Comparison of ENCODE assay signal across 1 cellular context in the genomic region with DNA sequence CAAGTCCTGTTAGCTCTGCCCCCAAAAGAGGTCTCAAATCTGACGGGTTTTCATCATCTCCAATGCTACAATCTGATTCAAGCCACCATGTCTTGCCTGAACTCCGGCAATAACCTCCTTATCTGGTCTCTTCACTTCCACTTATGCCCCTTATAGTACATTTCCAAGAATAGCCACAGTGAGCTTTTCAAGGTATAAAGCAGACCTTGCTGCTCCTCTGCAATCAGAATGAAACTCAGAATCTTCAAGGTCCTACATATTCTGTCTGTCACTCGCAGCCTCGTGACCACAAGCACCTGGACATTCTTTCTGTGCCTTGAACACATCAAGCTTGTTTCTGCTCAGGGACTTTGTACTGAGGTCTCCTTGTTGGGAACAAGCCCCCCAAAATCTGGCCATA.
TF ChIP-seq lines count a peak whose summit lies in the region.

No MANE protein-coding gene starts in this region.

TF ChIP-seq in K562, 482 proteins besides CTCF, POLR2A, EP300 and RAD21 (continued from another document and continues in another):
- TF ChIP-seq, protein P1, sequence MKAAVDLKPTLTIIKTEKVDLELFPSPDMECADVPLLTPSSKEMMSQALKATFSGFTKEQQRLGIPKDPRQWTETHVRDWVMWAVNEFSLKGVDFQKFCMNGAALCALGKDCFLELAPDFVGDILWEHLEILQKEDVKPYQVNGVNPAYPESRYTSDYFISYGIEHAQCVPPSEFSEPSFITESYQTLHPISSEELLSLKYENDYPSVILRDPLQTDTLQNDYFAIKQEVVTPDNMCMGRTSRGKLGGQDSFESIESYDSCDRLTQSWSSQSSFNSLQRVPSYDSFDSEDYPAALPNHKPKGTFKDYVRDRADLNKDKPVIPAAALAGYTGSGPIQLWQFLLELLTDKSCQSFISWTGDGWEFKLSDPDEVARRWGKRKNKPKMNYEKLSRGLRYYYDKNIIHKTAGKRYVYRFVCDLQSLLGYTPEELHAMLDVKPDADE (conservative IDR thresholded peaks at IDR 0.05; ENCODE audit: control insufficient read depth, low read depth, low read length), result no peak
- TF ChIP-seq NFATC3 (IDR thresholded peaks at IDR 0.05) (no peak), SREBF1 (IDR thresholded peaks at IDR 0.05; ENCODE audit: borderline replicate concordance, low read depth, low read length) (no peak), NFE2 (IDR thresholded peaks at IDR 0.05; ENCODE audit: low read depth) (no peak), ATF7 (IDR thresholded peaks at IDR 0.05) (no peak), HDAC2 (IDR thresholded peaks at IDR 0.05) (peak; percentile 84), JUND (IDR thresholded peaks at IDR 0.05; ENCODE audit: borderline replicate concordance, low read depth, low read length) (no peak), JUND (tag; IDR thresholded peaks at IDR 0.05; ENCODE audit: borderline replicate concordance, low read depth, low read length) (no peak), MYNN (IDR thresholded peaks at IDR 0.05) (no peak), MYNN (CRISPR knock-in tag; IDR thresholded peaks at IDR 0.05) (no peak), YBX1 (IDR thresholded peaks at IDR 0.05) (no peak), PTBP1 (IDR thresholded peaks at IDR 0.05; ENCODE audit: low read depth, low read length) (no peak), HDAC1 (IDR thresholded peaks at IDR 0.05) (peak in 1 of 2 experiments; percentile 73; a peak in 2 of 4 replicates), DACH1 (IDR thresholded peaks at IDR 0.05; ENCODE audit: partially characterized antibody) (no peak), GABPB2 (CRISPR knock-in tag; conservative IDR thresholded peaks at IDR 0.05) (no peak), ZNF77 (CRISPR knock-in tag; IDR thresholded peaks at IDR 0.05) (no peak), MEIS2 (IDR thresholded peaks at IDR 0.05; ENCODE audit: partially characterized antibody) (peak; percentile 12), KDM1A (IDR thresholded peaks at IDR 0.05) (peak; percentile 90), SIN3A (IDR thresholded peaks at IDR 0.05; ENCODE audit: borderline replicate concordance in 2 of 2, control insufficient read depth in 1 of 2, low read depth in 2 of 2, low read length in 2 of 2) (no peak), SIN3B (IDR thresholded peaks at IDR 0.05; ENCODE audit: low read depth) (no peak), HCFC1 (IDR thresholded peaks at IDR 0.05; ENCODE audit: low read depth, low read length) (no peak), LCOR (CRISPR knock-in tag; IDR thresholded peaks at IDR 0.05) (no peak), ZNF830 (CRISPR knock-in tag; IDR thresholded peaks at IDR 0.05) (no peak), FUS (optimal IDR thresholded peaks at IDR 0.05; ENCODE audit: low read depth, low read length) (no peak), MTF1 (CRISPR knock-in tag; IDR thresholded peaks at IDR 0.05; ENCODE audit: borderline replicate concordance) (no peak), POLR2AphosphoS2 (IDR thresholded peaks at IDR 0.05; ENCODE audit: low read length) (no peak)
- TF ChIP-seq, protein P2, sequence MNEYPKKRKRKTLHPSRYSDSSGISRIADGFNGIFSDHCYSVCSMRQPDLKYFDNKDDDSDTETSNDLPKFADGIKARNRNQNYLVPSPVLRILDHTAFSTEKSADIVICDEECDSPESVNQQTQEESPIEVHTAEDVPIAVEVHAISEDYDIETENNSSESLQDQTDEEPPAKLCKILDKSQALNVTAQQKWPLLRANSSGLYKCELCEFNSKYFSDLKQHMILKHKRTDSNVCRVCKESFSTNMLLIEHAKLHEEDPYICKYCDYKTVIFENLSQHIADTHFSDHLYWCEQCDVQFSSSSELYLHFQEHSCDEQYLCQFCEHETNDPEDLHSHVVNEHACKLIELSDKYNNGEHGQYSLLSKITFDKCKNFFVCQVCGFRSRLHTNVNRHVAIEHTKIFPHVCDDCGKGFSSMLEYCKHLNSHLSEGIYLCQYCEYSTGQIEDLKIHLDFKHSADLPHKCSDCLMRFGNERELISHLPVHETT (CRISPR knock-in tag; conservative IDR thresholded peaks at IDR 0.05 in 1 of 2, IDR thresholded peaks at IDR 0.05 in 1 of 2), result no peak
- TF ChIP-seq, protein P3, sequence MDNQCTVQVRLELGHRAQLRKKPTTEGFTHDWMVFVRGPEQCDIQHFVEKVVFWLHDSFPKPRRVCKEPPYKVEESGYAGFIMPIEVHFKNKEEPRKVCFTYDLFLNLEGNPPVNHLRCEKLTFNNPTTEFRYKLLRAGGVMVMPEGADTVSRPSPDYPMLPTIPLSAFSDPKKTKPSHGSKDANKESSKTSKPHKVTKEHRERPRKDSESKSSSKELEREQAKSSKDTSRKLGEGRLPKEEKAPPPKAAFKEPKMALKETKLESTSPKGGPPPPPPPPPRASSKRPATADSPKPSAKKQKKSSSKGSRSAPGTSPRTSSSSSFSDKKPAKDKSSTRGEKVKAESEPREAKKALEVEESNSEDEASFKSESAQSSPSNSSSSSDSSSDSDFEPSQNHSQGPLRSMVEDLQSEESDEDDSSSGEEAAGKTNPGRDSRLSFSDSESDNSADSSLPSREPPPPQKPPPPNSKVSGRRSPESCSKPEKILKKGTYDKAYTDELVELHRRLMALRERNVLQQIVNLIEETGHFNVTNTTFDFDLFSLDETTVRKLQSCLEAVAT (IDR thresholded peaks at IDR 0.05), result no peak
- TF ChIP-seq, protein P4, sequence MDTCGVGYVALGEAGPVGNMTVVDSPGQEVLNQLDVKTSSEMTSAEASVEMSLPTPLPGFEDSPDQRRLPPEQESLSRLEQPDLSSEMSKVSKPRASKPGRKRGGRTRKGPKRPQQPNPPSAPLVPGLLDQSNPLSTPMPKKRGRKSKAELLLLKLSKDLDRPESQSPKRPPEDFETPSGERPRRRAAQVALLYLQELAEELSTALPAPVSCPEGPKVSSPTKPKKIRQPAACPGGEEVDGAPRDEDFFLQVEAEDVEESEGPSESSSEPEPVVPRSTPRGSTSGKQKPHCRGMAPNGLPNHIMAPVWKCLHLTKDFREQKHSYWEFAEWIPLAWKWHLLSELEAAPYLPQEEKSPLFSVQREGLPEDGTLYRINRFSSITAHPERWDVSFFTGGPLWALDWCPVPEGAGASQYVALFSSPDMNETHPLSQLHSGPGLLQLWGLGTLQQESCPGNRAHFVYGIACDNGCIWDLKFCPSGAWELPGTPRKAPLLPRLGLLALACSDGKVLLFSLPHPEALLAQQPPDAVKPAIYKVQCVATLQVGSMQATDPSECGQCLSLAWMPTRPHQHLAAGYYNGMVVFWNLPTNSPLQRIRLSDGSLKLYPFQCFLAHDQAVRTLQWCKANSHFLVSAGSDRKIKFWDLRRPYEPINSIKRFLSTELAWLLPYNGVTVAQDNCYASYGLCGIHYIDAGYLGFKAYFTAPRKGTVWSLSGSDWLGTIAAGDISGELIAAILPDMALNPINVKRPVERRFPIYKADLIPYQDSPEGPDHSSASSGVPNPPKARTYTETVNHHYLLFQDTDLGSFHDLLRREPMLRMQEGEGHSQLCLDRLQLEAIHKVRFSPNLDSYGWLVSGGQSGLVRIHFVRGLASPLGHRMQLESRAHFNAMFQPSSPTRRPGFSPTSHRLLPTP (IDR thresholded peaks at IDR 0.05; ENCODE audit: borderline replicate concordance, extremely low read depth, insufficient read length), result no peak
- TF ChIP-seq, protein P5, sequence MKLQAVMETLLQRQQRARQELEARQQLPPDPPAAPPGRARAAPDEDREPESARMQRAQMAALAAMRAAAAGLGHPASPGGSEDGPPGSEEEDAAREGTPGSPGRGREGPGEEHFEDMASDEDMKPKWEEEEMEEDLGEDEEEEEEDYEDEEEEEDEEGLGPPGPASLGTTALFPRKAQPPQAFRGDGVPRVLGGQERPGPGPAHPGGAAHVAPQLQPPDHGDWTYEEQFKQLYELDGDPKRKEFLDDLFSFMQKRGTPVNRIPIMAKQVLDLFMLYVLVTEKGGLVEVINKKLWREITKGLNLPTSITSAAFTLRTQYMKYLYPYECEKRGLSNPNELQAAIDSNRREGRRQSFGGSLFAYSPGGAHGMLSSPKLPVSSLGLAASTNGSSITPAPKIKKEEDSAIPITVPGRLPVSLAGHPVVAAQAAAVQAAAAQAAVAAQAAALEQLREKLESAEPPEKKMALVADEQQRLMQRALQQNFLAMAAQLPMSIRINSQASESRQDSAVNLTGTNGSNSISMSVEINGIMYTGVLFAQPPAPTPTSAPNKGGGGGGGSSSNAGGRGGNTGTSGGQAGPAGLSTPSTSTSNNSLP (IDR thresholded peaks at IDR 0.05; ENCODE audit: borderline replicate concordance, low read depth, low read length), result no peak
- TF ChIP-seq, protein P6, sequence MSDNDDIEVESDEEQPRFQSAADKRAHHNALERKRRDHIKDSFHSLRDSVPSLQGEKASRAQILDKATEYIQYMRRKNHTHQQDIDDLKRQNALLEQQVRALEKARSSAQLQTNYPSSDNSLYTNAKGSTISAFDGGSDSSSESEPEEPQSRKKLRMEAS (CRISPR knock-in tag; IDR thresholded peaks at IDR 0.05), result no peak
- TF ChIP-seq, protein P7, sequence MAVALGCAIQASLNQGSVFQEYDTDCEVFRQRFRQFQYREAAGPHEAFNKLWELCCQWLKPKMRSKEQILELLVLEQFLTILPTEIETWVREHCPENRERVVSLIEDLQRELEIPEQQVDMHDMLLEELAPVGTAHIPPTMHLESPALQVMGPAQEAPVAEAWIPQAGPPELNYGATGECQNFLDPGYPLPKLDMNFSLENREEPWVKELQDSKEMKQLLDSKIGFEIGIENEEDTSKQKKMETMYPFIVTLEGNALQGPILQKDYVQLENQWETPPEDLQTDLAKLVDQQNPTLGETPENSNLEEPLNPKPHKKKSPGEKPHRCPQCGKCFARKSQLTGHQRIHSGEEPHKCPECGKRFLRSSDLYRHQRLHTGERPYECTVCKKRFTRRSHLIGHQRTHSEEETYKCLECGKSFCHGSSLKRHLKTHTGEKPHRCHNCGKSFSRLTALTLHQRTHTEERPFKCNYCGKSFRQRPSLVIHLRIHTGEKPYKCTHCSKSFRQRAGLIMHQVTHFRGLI (CRISPR knock-in tag; IDR thresholded peaks at IDR 0.05), result no peak
- TF ChIP-seq, protein P8, sequence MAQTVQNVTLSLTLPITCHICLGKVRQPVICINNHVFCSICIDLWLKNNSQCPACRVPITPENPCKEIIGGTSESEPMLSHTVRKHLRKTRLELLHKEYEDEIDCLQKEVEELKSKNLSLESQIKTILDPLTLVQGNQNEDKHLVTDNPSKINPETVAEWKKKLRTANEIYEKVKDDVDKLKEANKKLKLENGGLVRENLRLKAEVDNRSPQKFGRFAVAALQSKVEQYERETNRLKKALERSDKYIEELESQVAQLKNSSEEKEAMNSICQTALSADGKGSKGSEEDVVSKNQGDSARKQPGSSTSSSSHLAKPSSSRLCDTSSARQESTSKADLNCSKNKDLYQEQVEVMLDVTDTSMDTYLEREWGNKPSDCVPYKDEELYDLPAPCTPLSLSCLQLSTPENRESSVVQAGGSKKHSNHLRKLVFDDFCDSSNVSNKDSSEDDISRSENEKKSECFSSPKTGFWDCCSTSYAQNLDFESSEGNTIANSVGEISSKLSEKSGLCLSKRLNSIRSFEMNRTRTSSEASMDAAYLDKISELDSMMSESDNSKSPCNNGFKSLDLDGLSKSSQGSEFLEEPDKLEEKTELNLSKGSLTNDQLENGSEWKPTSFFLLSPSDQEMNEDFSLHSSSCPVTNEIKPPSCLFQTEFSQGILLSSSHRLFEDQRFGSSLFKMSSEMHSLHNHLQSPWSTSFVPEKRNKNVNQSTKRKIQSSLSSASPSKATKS (CRISPR knock-in tag; IDR thresholded peaks at IDR 0.05), result no peak
- TF ChIP-seq, protein P9, sequence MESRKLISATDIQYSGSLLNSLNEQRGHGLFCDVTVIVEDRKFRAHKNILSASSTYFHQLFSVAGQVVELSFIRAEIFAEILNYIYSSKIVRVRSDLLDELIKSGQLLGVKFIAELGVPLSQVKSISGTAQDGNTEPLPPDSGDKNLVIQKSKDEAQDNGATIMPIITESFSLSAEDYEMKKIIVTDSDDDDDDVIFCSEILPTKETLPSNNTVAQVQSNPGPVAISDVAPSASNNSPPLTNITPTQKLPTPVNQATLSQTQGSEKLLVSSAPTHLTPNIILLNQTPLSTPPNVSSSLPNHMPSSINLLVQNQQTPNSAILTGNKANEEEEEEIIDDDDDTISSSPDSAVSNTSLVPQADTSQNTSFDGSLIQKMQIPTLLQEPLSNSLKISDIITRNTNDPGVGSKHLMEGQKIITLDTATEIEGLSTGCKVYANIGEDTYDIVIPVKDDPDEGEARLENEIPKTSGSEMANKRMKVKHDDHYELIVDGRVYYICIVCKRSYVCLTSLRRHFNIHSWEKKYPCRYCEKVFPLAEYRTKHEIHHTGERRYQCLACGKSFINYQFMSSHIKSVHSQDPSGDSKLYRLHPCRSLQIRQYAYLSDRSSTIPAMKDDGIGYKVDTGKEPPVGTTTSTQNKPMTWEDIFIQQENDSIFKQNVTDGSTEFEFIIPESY (CRISPR knock-in tag; IDR thresholded peaks at IDR 0.05), result no peak
- TF ChIP-seq, protein P10, sequence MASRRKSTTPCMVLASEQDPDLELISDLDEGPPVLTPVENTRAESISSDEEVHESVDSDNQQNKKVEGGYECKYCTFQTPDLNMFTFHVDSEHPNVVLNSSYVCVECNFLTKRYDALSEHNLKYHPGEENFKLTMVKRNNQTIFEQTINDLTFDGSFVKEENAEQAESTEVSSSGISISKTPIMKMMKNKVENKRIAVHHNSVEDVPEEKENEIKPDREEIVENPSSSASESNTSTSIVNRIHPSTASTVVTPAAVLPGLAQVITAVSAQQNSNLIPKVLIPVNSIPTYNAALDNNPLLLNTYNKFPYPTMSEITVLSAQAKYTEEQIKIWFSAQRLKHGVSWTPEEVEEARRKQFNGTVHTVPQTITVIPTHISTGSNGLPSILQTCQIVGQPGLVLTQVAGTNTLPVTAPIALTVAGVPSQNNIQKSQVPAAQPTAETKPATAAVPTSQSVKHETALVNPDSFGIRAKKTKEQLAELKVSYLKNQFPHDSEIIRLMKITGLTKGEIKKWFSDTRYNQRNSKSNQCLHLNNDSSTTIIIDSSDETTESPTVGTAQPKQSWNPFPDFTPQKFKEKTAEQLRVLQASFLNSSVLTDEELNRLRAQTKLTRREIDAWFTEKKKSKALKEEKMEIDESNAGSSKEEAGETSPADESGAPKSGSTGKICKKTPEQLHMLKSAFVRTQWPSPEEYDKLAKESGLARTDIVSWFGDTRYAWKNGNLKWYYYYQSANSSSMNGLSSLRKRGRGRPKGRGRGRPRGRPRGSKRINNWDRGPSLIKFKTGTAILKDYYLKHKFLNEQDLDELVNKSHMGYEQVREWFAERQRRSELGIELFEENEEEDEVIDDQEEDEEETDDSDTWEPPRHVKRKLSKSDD (conservative IDR thresholded peaks at IDR 0.05; ENCODE audit: low read length), result no peak
- TF ChIP-seq, protein P11, sequence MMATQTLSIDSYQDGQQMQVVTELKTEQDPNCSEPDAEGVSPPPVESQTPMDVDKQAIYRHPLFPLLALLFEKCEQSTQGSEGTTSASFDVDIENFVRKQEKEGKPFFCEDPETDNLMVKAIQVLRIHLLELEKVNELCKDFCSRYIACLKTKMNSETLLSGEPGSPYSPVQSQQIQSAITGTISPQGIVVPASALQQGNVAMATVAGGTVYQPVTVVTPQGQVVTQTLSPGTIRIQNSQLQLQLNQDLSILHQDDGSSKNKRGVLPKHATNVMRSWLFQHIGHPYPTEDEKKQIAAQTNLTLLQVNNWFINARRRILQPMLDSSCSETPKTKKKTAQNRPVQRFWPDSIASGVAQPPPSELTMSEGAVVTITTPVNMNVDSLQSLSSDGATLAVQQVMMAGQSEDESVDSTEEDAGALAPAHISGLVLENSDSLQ (IDR thresholded peaks at IDR 0.05), result no peak; the same call in 1 of the 2 replicates
